ENCODE assay signal across 8 cellular contexts in genomic region chr5:172006378-172007152, GRCh38. TPM values are rescaled to one million over a fixed set of nuclear protein-coding genes. Genes with fewer than 3 reads are reported as not detected.
A peak's percentile ranks its signal among the peaks of the same experiment; 100 is the strongest.
DNase-seq lines count a peak whose midpoint lies in the region; ATAC-seq and TF ChIP-seq lines count a peak whose summit lies in the region.

FBXW11 (minus strand) TSS chr5:172006638; CDS start chr5:172006502, 136 bp downstream.

- no peaks in the 10 kb centered on the region for H3K9me3 ChIP-seq in BE2C

- H3K27ac Mint-ChIP-seq in activated CD4-positive, alpha-beta T cell treated with anti-CD3 and anti-CD28 coated beads, Interleukin-2, amount 10 ng/mL, durations not matched to agents 24 days and 14 days: peak within 1 kb of the TSS; percentile 99

- no peaks in the 10 kb centered on the region for H3K36me3 ChIP-seq in BE2C

- peak; percentile 75 for ATAC-seq in HG03460 (IDR thresholded peaks at IDR 0.05; ENCODE audit: unreplicated experiment)

- peaks cover 21% of the 10 kb centered on the region for H3K36me3 Mint-ChIP-seq in activated CD4-positive, alpha-beta T cell treated with anti-CD3 and anti-CD28 coated beads, Interleukin-2, amount 10 ng/mL, durations not matched to agents 24 days and 14 days (ENCODE audit: low read depth)

- TF ChIP-seq CTCF in BE2C (IDR thresholded peaks at IDR 0.05; ENCODE audit: low read depth, low read length) (no peak), coronary artery (IDR thresholded peaks at IDR 0.05) (no peak)

- intact Hi-C loops in activated CD4-positive, alpha-beta T cell treated with anti-CD3 and anti-CD28 coated beads, Interleukin-2, amount 10 ng/mL, durations not matched to agents 24 days and 14 days (cut with micrococcal nuclease): loop anchor here (1.0 to 2.0 kb wide), 8 partner anchors 34 to 1050 kb away; partner anchors contain the start of genes CREBRF, NPM1 and STK10

- H3K27me3 ChIP-seq in BE2C: no peaks in the 10 kb centered on the region

- H3K27me3 Mint-ChIP-seq in activated CD4-positive, alpha-beta T cell treated with anti-CD3 and anti-CD28 coated beads, Interleukin-2, amount 10 ng/mL, durations not matched to agents 24 days and 14 days: no peaks in the 10 kb centered on the region

- H3K4me3 ChIP-seq in BE2C (ENCODE audit: low read depth, low read length) (peak within 1 kb of the TSS; percentile 73), coronary artery (peak within 1 kb of the TSS; percentile 77)

- peaks cover 9% of the 10 kb centered on the region for H3K4me1 ChIP-seq in BE2C

- peak within 1 kb of the TSS; percentile 99 for H3K4me3 Mint-ChIP-seq in activated CD4-positive, alpha-beta T cell treated with anti-CD3 and anti-CD28 coated beads, Interleukin-2, amount 10 ng/mL, durations not matched to agents 24 days and 14 days

- DNase-seq in BE2C (peak; percentile 98), GM19240 (ENCODE audit: insufficient read length, low spot score) (peak; percentile 93), NCI-H526 (lab: John Stamatoyannopoulos, UW) (peak; percentile 94 to 95), coronary artery (ENCODE audit: low spot score) (peak; percentile 97), left kidney (ENCODE audit: low read depth, low spot score) (peak; percentile 99)
- DNase-seq in activated CD4-positive, alpha-beta T cell treated with anti-CD3 and anti-CD28 coated beads, Interleukin-2, amount 10 ng/mL, durations not matched to agents 24 days and 14 days: peak; percentile 98
- DNase-seq in stimulated activated CD4-positive, alpha-beta T cell treated with anti-CD3 and anti-CD28 coated beads, Interleukin-2, amount 100 ng/mL, for 24 hours: peak; percentile 95 to 96

- H3K4me1 Mint-ChIP-seq in activated CD4-positive, alpha-beta T cell treated with anti-CD3 and anti-CD28 coated beads, Interleukin-2, amount 10 ng/mL, durations not matched to agents 24 days and 14 days: peaks cover 46% of the 10 kb centered on the region

- H3K9me3 Mint-ChIP-seq in activated CD4-positive, alpha-beta T cell treated with anti-CD3 and anti-CD28 coated beads, Interleukin-2, amount 10 ng/mL, durations not matched to agents 24 days and 14 days: no peaks in the 10 kb centered on the region

- peak within 1 kb of the TSS; percentile 91 to 93 for H3K27ac ChIP-seq in coronary artery

RNA-seq across cellular contexts. Expression of gene FBXW11, which starts in this region (rescaled TPM):
- 44.8 TPM for polyA plus RNA-seq in BE2C (2012; ENCODE audit: insufficient read depth, insufficient read length, low read depth)
- total RNA-seq in activated CD4-positive, alpha-beta T cell treated with anti-CD3 and anti-CD28 coated beads, Interleukin-2, amount 10 ng/mL, durations not matched to agents 24 days and 14 days: 53.3 and 54.4 TPM in 2 replicates

Comparison
In these comparisons a context has a peak if more than half of its experiments do, and no peak if none do; other contexts are left out.
1. Peak in every context shown above with its lines: DNase-seq, ATAC-seq, H3K4me3 ChIP-seq and H3K27ac ChIP-seq.